Comparison of ENCODE assay signal across 8 cellular contexts in the genomic region with DNA sequence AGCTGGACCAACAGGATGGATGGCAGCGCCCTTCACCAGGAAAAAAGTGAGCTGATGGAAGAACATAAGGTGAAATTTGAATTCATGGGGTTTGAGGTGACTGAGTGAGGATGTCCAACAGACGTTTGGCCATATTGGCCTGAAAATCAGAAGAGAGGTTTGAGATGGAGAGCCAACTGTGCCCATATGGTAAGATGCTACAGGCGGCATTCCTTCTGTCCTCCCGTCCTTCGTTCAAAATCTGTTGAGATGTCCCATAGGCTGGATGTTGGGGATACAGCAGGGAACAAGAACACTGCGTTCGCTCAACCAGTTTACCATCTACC. TPM values are rescaled to one million over a fixed set of nuclear protein-coding genes. Genes with fewer than 3 reads are reported as not detected.
DNase-seq lines count a peak whose midpoint lies in the region; ATAC-seq, FAIRE-seq and TF ChIP-seq lines count a peak whose summit lies in the region.

No MANE protein-coding gene starts in this region.

- no peak for TF ChIP-seq CTCF in bronchial epithelial cell (IDR thresholded peaks at IDR 0.05; ENCODE audit: insufficient read depth, low read length, severe bottlenecking)

- peaks cover 10% of the 10 kb centered on the region for H3K79me1 ChIP-seq in mesendoderm (ENCODE audit: low read length)

- H2BK120ac ChIP-seq in mesendoderm (ENCODE audit: low read depth, low read length) = no peak overlapping the region

- peaks cover 4% of the 10 kb centered on the region for H3K4me1 ChIP-seq in ES-I3 (ENCODE audit: insufficient read depth, low read length)
- peaks cover 2% of the 10 kb centered on the region for H3K4me1 ChIP-seq in mesendoderm (ENCODE audit: control insufficient read depth, low read depth, low read length)
- peaks cover 6% of the 10 kb centered on the region in 2 donors for H3K4me1 ChIP-seq in aorta (ENCODE audit: control insufficient read depth in 1 of 2, insufficient read depth in 2 of 2, low read length in 2 of 2)

- no peaks in the 10 kb centered on the region for H3K27me3 ChIP-seq in bronchial epithelial cell (ENCODE audit: control insufficient read depth, insufficient read depth, low read length)
- no peaks in the 10 kb centered on the region for H3K27me3 ChIP-seq in mesendoderm (ENCODE audit: insufficient read depth, low read length, poor library complexity)
- H3K27me3 ChIP-seq in aorta (ENCODE audit: control insufficient read depth in 1 of 2, insufficient read depth in 2 of 2, low read length in 1 of 2) = no peaks in the 10 kb centered on the region

- H3K9me3 ChIP-seq in ES-I3 (ENCODE audit: control insufficient read depth, insufficient read depth, low read length) (no peaks in the 10 kb centered on the region), aorta (ENCODE audit: control insufficient read depth, low read length) (no peaks in the 10 kb centered on the region)

- no peak overlapping the region for H3K4ac ChIP-seq in mesendoderm (ENCODE audit: low read depth, low read length)

- no peak for DNase-seq in bronchial epithelial cell (ENCODE audit: low read depth)
- DNase-seq in mesendoderm = no peak
- DNase-seq in aorta = no peak
- no peak for DNase-seq in medulla oblongata (ENCODE audit: extremely low spot score)
- no peak for DNase-seq in stimulated activated CD4-positive, alpha-beta T cell treated with anti-CD3 and anti-CD28 coated beads, Interleukin-2, amount 100 ng/mL, for 24 hours
- DNase-seq in iPS-NIHi7 (ENCODE audit: extremely low spot score) = no peak

- H4K5ac ChIP-seq in mesendoderm (ENCODE audit: low read length) = peak overlapping the region; percentile 44

- ATAC-seq in HG03457 (IDR thresholded peaks at IDR 0.05; ENCODE audit: unreplicated experiment) (peak; percentile 1), aorta (ENCODE audit: low FRiP score) (no peak)

- intact Hi-C loops in aorta (cut with DNase I) = loop anchor here in 1 of 2 donors (2.0 kb wide), 1 partner anchor 64 kb away; no protein-coding TSS in a partner anchor

- H2BK15ac ChIP-seq in mesendoderm (replicated peaks; ENCODE audit: low read depth) = no peak overlapping the region

- peak overlapping the region; percentile 74 for H3K9ac ChIP-seq in ES-I3 (ENCODE audit: low read depth, low read length)
- H3K9ac ChIP-seq in mesendoderm (ENCODE audit: low read length) = peak overlapping the region; percentile 89

- H3K4me3 ChIP-seq in bronchial epithelial cell (ENCODE audit: low read depth, low read length) (peak overlapping the region; percentile 86), mesendoderm (ENCODE audit: low read length) (peak overlapping the region; percentile 30), aorta (ENCODE audit: low read length in 2 of 2) (peak overlapping the region; percentile 58 to 75)

- no peak overlapping the region for H3K18ac ChIP-seq in mesendoderm (ENCODE audit: low read length)

- no peak overlapping the region for H2AK5ac ChIP-seq in mesendoderm (ENCODE audit: low read length)

- FAIRE-seq in bronchial epithelial cell (lab: Jason Lieb, UNC) = no peak

- no peak overlapping the region for H2BK5ac ChIP-seq in mesendoderm (ENCODE audit: low read length)

- WGBS in mesendoderm (ENCODE audit: extremely low coverage, insufficient coverage, low lambda C conversion rate) = no CpG with 5 or more reads among the region's 7 CpGs
- WGBS in aorta, 2 donors = 10% methylated on average over 7 of the region's 7 CpGs

- peak overlapping the region; percentile 91 for H3K56ac ChIP-seq in mesendoderm (ENCODE audit: low read length)

- H3K36me3 ChIP-seq in ES-I3 (ENCODE audit: insufficient read depth, low read length) (peaks cover 2% of the 10 kb centered on the region), bronchial epithelial cell (ENCODE audit: control insufficient read depth, insufficient read depth, low read length) (peaks cover 3% of the 10 kb centered on the region), mesendoderm (ENCODE audit: control insufficient read depth, insufficient read depth, low read length) (no peaks in the 10 kb centered on the region), aorta (ENCODE audit: control insufficient read depth in 1 of 2, insufficient read depth in 2 of 2, low read length in 1 of 2) (no peaks in the 10 kb centered on the region)

- H3K79me2 ChIP-seq in mesendoderm (ENCODE audit: control insufficient read depth, insufficient read depth, low read length) = peaks cover 8% of the 10 kb centered on the region

- peak overlapping the region; percentile 98 for H3K4me2 ChIP-seq in mesendoderm (ENCODE audit: low read length)

- H3K27ac ChIP-seq in mesendoderm (ENCODE audit: low read depth, low read length) (no peak overlapping the region), aorta (ENCODE audit: low read depth in 1 of 2, low read length in 2 of 2) (peak overlapping the region; percentile 23 to 87)

- H3K23ac ChIP-seq in mesendoderm (ENCODE audit: low read length) = no peak overlapping the region

- no peak overlapping the region for H4K8ac ChIP-seq in mesendoderm (ENCODE audit: low read depth, low read length)

RNA-seq across cellular contexts. Expression of gene CMTR1, which starts 0.5 kb away (rescaled TPM):
- total RNA-seq in bronchial epithelial cell = 15.8 and 22.1 TPM in 2 replicates
- 15.6 TPM for polyA plus RNA-seq in mesendoderm (2013, experiment 1 of 2)
- 15.0 TPM for polyA plus RNA-seq in mesendoderm (2013, experiment 2 of 2)
- 10 to 100 TPM; 31.5 to 43.1 TPM for total RNA-seq in aorta
- polyA plus RNA-seq in aorta = 10 to 100 TPM in 1 of 2 donors, 1 to 10 TPM in 1; 7.8 to 33.8 TPM

Comparison
In these comparisons a context has a peak if more than half of its experiments do, and no peak if none do; other contexts are left out.
1. H3K4me3 ChIP-seq: peak in every context shown above with its lines; median percentile 86 in bronchial epithelial cell; 66 in aorta; 30 in mesendoderm.